In the genomic region with DNA sequence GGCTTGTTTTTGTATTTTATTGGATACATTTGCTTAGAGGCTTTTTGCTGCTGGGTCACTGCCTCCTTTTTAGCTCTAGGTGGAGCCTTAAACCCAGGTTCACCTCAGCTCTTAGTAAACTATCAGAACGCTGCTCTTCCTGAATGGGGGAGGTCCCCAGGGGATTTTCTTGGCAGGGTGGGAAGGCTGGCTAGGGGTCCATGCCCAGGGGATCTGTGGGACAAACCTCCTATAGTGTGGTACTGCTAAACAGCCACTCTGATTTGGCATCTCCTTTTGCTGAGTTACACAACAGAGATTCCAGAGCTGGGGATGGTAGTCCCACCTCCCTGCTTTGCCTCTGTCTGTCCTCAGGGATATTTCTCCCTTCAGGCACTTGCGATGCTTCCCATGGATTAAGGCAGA, we compare ENCODE assay signal across 11 cellular contexts.
DNase-seq lines count a peak whose midpoint lies in the region; ATAC-seq, FAIRE-seq and TF ChIP-seq lines count a peak whose summit lies in the region.
"Had no signal": no experiment of that assay in that cellular context is flagged by ENCODE, and none has a peak within 500 bp of the region (broad histone marks: within the 10 kb centered on the region; RNA-seq: fewer than 3 reads in every experiment).

No MANE protein-coding gene starts in this region.

- no TSS peak for BruUV-seq in GM12878 (replicated peaks; lab: Mats Ljungman, UMichigan)

- TF ChIP-seq EP300 in GM12878 (IDR thresholded peaks at IDR 0.05; ENCODE audit: borderline replicate concordance in 1 of 2, control insufficient read depth in 1 of 2, low read depth in 2 of 2, low read length in 2 of 2) = no peak

- no peak for ATAC-seq in GM12878
- peak; percentile 57 to 77 (median 62) for ATAC-seq in right lobe of liver
- ATAC-seq in GM18511 (IDR thresholded peaks at IDR 0.05; ENCODE audit: unreplicated experiment) = no peak
- ATAC-seq: psoas muscle had no signal

- no peak overlapping the region for H2AFZ ChIP-seq in GM12878 (ENCODE audit: control insufficient read depth, low read depth, low read length)

- H3K4me3 ChIP-seq in GM12864 (ENCODE audit: low read depth, low read length) (no peak overlapping the region), GM12878 (no peak overlapping the region), right lobe of liver (no peak overlapping the region), thyroid gland (replicated peaks in 1 of 3) (no peak overlapping the region)
- H3K4me3 ChIP-seq: psoas muscle had no signal

- POLR2A ChIA-PET in GM12878 (lab: Charles Lee) = no interaction called here

- TF ChIP-seq POLR2A in GM12878 (IDR thresholded peaks at IDR 0.05; ENCODE audit: low read depth, low read length) (no peak), right lobe of liver (IDR thresholded peaks at IDR 0.05) (no peak), thyroid gland (IDR thresholded peaks at IDR 0.05) (no peak)

- H4K20me1 ChIP-seq in GM12878 (ENCODE audit: control insufficient read depth, insufficient read depth) = no peaks in the 10 kb centered on the region

- H3K36me3 ChIP-seq in GM12878 (ENCODE audit: control insufficient read depth in 2 of 2, insufficient read depth in 2 of 2, low read length in 1 of 2) (no peaks in the 10 kb centered on the region), right lobe of liver (no peaks in the 10 kb centered on the region), thyroid gland (no peaks in the 10 kb centered on the region)

- 0 out of 2 replicates have a peak, but pooled peaks have one; percentile 9 for TF ChIP-seq RAD21 in GM12878 (IDR thresholded peaks at IDR 0.05; ENCODE audit: insufficient read depth, low read depth, low read length)

- RAD21 ChIA-PET in GM12878 (lab: Charles Lee; ENCODE audit: unreplicated experiment) = no interaction called here

- H3K4me1 ChIP-seq in GM12878 (ENCODE audit: control insufficient read depth, insufficient read depth, low read length) = no peaks in the 10 kb centered on the region
- no peaks in the 10 kb centered on the region for H3K4me1 ChIP-seq in right lobe of liver
- H3K4me1 ChIP-seq in thyroid gland = no peaks in the 10 kb centered on the region
- H3K4me1 ChIP-seq: psoas muscle had no signal

- TF ChIP-seq CTCF in GM12864 (IDR thresholded peaks at IDR 0.05; ENCODE audit: low read depth, low read length, missing control alignments) (peak; percentile 20), GM12878 (IDR thresholded peaks at IDR 0.05 in 2 of 3, conservative IDR thresholded peaks at IDR 0.05 in 1 of 3; ENCODE audit: control insufficient read depth in 2 of 3, extremely low read depth in 1 of 3, insufficient read depth in 1 of 3, low read depth in 3 of 3, low read length in 3 of 3) (0 out of 6 replicates have a peak, but pooled peaks of 1 of the 3 experiments have one; percentile 5), right lobe of liver (IDR thresholded peaks at IDR 0.05) (peak; percentile 29 to 42 (median 34)), thyroid gland (IDR thresholded peaks at IDR 0.05) (no peak)

- H3K4me2 ChIP-seq in GM12878 (ENCODE audit: control insufficient read depth, insufficient read depth) = no peak overlapping the region

- in situ Hi-C loops in GM12878 (cut with MboI) = no loop called here

- intact Hi-C loops in GM12878 (cut with micrococcal nuclease; ENCODE audit: unreplicated experiment) (no loop called here), right lobe of liver (cut with DNase I) (no loop called here), thyroid gland (cut with DNase I) (no loop called here)

- DNase-seq in GM12864 (ENCODE audit: low read depth) (no peak), NCI-H1694 treated with DMSO at 0.1 percent for 48 hours (lab: John Stamatoyannopoulos, UW) (peak; percentile 37), GM12878 (ENCODE audit: low read depth, low spot score) (no peak), right lobe of liver (no peak), HK-2 (ENCODE audit: unreplicated experiment) (no peak), SKM-1 (lab: John Stamatoyannopoulos, UW; ENCODE audit: unreplicated experiment) (no peak), thyroid gland (no peak)
- DNase-seq: activated CD8-positive, alpha-beta memory T cell treated with anti-CD3 and anti-CD28 coated beads, Interleukin-2, amount 50 U/mL, for 4 hours; effector CD4-positive, alpha-beta T cell; psoas muscle had no signal

- CTCF ChIA-PET in GM12878 (lab: Yijun Ruan, JAX) = no interaction called here

- WGBS in GM12878 (ENCODE audit: insufficient coverage, insufficient replicate concordance, low lambda C conversion rate, missing lambda C conversion rate) = 25% methylated on average over 2 of the region's 2 CpGs
- 21% methylated on average over 2 of the region's 2 CpGs for WGBS in right lobe of liver (ENCODE audit: insufficient coverage, low coverage, low lambda C conversion rate, missing lambda C conversion rate)
- 39 to 51% methylated on average over 2 of the region's 2 CpGs for WGBS in thyroid gland, 2 donors

- no peaks in the 10 kb centered on the region for H3K79me2 ChIP-seq in GM12878 (ENCODE audit: control insufficient read depth, insufficient read depth, low read length)

- H3K9me3 ChIP-seq in GM12878 (replicated peaks; ENCODE audit: control insufficient read depth, insufficient read depth, low read length) (no peaks in the 10 kb centered on the region; the same call in 2 of the 3 replicates), right lobe of liver (no peaks in the 10 kb centered on the region), thyroid gland (no peaks in the 10 kb centered on the region)

- FAIRE-seq in GM12878 (lab: Jason Lieb, UNC) = no peak

- SMC1A ChIA-PET in GM12878 (lab: Charles Lee; ENCODE audit: uncharacterized antibody, unreplicated experiment) = no interaction called here

- H3K27me3 ChIP-seq in GM12878 (replicated peaks in 1 of 2; ENCODE audit: control insufficient read depth in 2 of 2, insufficient read depth in 2 of 2, low read length in 1 of 2) (no peaks in the 10 kb centered on the region), right lobe of liver (no peaks in the 10 kb centered on the region), thyroid gland (no peaks in the 10 kb centered on the region)

- H3K27ac ChIP-seq in GM12878 (ENCODE audit: control insufficient read depth, insufficient read depth) = no peak overlapping the region
- H3K27ac ChIP-seq in right lobe of liver = no peak overlapping the region
- H3K27ac ChIP-seq in thyroid gland = no peak overlapping the region
- H3K27ac ChIP-seq: psoas muscle had no signal

- no peak overlapping the region for H3K9ac ChIP-seq in GM12878 (ENCODE audit: control insufficient read depth, insufficient read depth, low read length)

TF ChIP-seq in GM12878, 131 proteins besides CTCF, POLR2A, EP300 and RAD21:
- TF ChIP-seq CBX3 (IDR thresholded peaks at IDR 0.05; ENCODE audit: borderline replicate concordance, low read depth) (no peak), SUZ12 (IDR thresholded peaks at IDR 0.05; ENCODE audit: unreplicated experiment) (no peak), RB1 (IDR thresholded peaks at IDR 0.05; ENCODE audit: borderline replicate concordance) (no peak)
- TF ChIP-seq, protein P1, sequence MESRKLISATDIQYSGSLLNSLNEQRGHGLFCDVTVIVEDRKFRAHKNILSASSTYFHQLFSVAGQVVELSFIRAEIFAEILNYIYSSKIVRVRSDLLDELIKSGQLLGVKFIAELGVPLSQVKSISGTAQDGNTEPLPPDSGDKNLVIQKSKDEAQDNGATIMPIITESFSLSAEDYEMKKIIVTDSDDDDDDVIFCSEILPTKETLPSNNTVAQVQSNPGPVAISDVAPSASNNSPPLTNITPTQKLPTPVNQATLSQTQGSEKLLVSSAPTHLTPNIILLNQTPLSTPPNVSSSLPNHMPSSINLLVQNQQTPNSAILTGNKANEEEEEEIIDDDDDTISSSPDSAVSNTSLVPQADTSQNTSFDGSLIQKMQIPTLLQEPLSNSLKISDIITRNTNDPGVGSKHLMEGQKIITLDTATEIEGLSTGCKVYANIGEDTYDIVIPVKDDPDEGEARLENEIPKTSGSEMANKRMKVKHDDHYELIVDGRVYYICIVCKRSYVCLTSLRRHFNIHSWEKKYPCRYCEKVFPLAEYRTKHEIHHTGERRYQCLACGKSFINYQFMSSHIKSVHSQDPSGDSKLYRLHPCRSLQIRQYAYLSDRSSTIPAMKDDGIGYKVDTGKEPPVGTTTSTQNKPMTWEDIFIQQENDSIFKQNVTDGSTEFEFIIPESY (IDR thresholded peaks at IDR 0.05) = no peak

Comparison
In these comparisons a context has a peak if more than half of its experiments do, and no peak if none do; other contexts are left out.
1. CTCF ChIP-seq: peak in GM12864 (single experiment) and right lobe of liver (4 of 4); none in thyroid gland (0 of 6).
2. ATAC-seq: peak in right lobe of liver (4 of 4); none in GM12878 (single experiment) and GM18511 (single experiment).